ENCODE assay signal across 19 cellular contexts in genomic region chr4:47703964-47704363, GRCh38.
DNase-seq lines count a peak whose midpoint lies in the region; ATAC-seq and TF ChIP-seq lines count a peak whose summit lies in the region.
"Had no signal": no experiment of that assay in that cellular context is flagged by ENCODE, and none has a peak within 500 bp of the region (broad histone marks: within the 10 kb centered on the region; RNA-seq: fewer than 3 reads in every experiment).

No MANE protein-coding gene starts in this region.

- H3K9ac ChIP-seq in endodermal cell (ENCODE audit: extremely low read depth, low read length, poor library complexity, severe bottlenecking) = no peak overlapping the region

- no peaks in the 10 kb centered on the region for H3K79me2 ChIP-seq in GM23338 (replicated peaks; ENCODE audit: insufficient read depth)

- TF ChIP-seq CTCF in GM23338 (conservative IDR thresholded peaks at IDR 0.05; ENCODE audit: low read depth in 2 of 2) (no peak), endodermal cell (conservative IDR thresholded peaks at IDR 0.05) (no peak)

- H3K4me2 ChIP-seq in GM23338 = no peak overlapping the region

- H3K27ac Mint-ChIP-seq in GM23338 (no peak overlapping the region), endodermal cell (no peak overlapping the region)
- peak overlapping the region in 1 of 10 donors; percentile 15 for H3K27ac Mint-ChIP-seq in naive thymus-derived CD8-positive, alpha-beta T cell
- H3K27ac Mint-ChIP-seq: activated CD4-positive, alpha-beta T cell treated with anti-CD3 and anti-CD28 coated beads, Interleukin-2, amount 10 ng/mL, durations not matched to agents 24 days and 14 days; activated naive CD4-positive, alpha-beta T cell treated with anti-CD3 and anti-CD28 coated beads for 36 hours; CD14-positive monocyte; H9; stimulated activated effector memory CD8-positive, alpha-beta T cell treated with anti-CD3 and anti-CD28 coated beads, Interleukin-12 subunit alpha, Interleukin-12 subunit beta, amount 100 ng/mL, for 72 hours; T-helper 17 cell had no signal

- H3K36me3 Mint-ChIP-seq in GM23338 (ENCODE audit: low read depth) (no peaks in the 10 kb centered on the region), endodermal cell (ENCODE audit: low read depth) (no peaks in the 10 kb centered on the region)
- H3K36me3 Mint-ChIP-seq in naive thymus-derived CD8-positive, alpha-beta T cell = no peaks in the 10 kb centered on the region
- H3K36me3 Mint-ChIP-seq: CD14-positive monocyte; stimulated activated effector memory CD8-positive, alpha-beta T cell treated with anti-CD3 and anti-CD28 coated beads, Interleukin-12 subunit alpha, Interleukin-12 subunit beta, amount 100 ng/mL, for 72 hours had no signal

- H3F3A ChIP-seq in GM23338 (replicated peaks; ENCODE audit: low read depth) = no peaks in the 10 kb centered on the region

- H3K4me3 ChIP-seq in GM23338 (no peak overlapping the region), endodermal cell (ENCODE audit: low read length) (no peak overlapping the region)
- H3K4me3 ChIP-seq: K562, spleen had no signal

- H3K9me3 ChIP-seq in endodermal cell (ENCODE audit: control insufficient read depth, low read length) = no peaks in the 10 kb centered on the region
- H3K9me3 ChIP-seq: heart right ventricle, spleen had no signal

- H3K27me3 Mint-ChIP-seq in GM23338 (ENCODE audit: insufficient read depth, low read depth, poor library complexity) (peaks cover 5% of the 10 kb centered on the region), endodermal cell (ENCODE audit: insufficient read depth) (peaks cover 1% of the 10 kb centered on the region)
- peaks cover 7 to 52% (median 19%) of the 10 kb centered on the region in 5 donors for H3K27me3 Mint-ChIP-seq in naive thymus-derived CD8-positive, alpha-beta T cell

- POLR2A ChIA-PET in naive thymus-derived CD8-positive, alpha-beta T cell (lab: Charles Lee) = no interaction called here

- WGBS in endodermal cell (ENCODE audit: insufficient coverage in 1 of 2, insufficient read length in 1 of 2), 2 experiments = 80 to 91% methylated on average over 1 to 7 of the region's 7 CpGs

- H3K4me1 Mint-ChIP-seq in GM23338 (peaks cover 7% of the 10 kb centered on the region; the same call in 2 of the 3 replicates), endodermal cell (peaks cover 12% of the 10 kb centered on the region)
- peaks cover 0 to 2% (median 0%) of the 10 kb centered on the region in 4 donors for H3K4me1 Mint-ChIP-seq in naive thymus-derived CD8-positive, alpha-beta T cell
- H3K4me1 Mint-ChIP-seq: activated CD4-positive, alpha-beta T cell treated with anti-CD3 and anti-CD28 coated beads, Interleukin-2, amount 10 ng/mL, durations not matched to agents 24 days and 14 days; stimulated activated effector memory CD8-positive, alpha-beta T cell treated with anti-CD3 and anti-CD28 coated beads, Interleukin-12 subunit alpha, Interleukin-12 subunit beta, amount 100 ng/mL, for 72 hours; T-helper 17 cell had no signal

- H3K27me3 ChIP-seq in GM23338 (ENCODE audit: insufficient read depth) (no peaks in the 10 kb centered on the region), endodermal cell (ENCODE audit: control insufficient read depth, insufficient read depth, low read length, poor library complexity, severe bottlenecking) (no peaks in the 10 kb centered on the region)

- no peaks in the 10 kb centered on the region for H3K4me1 ChIP-seq in GM23338 (ENCODE audit: insufficient read depth)
- H3K4me1 ChIP-seq in endodermal cell (ENCODE audit: control insufficient read depth, insufficient read depth, low read length) = no peaks in the 10 kb centered on the region
- H3K4me1 ChIP-seq: spleen had no signal

- ATAC-seq in GM23338 (no peak), left lobe of liver (peak; percentile 61)
- ATAC-seq in naive thymus-derived CD8-positive, alpha-beta T cell = no peak
- ATAC-seq in activated CD4-positive, CD25-positive, alpha-beta regulatory T cell treated with anti-CD3 and anti-CD28 coated beads, Interleukin-2, amount 50 U/mL, for 24 hours = no peak

- peak overlapping the region; percentile 6; the same call in 1 of the 2 replicates for H2AFZ ChIP-seq in GM23338

- H4K20me1 ChIP-seq in GM23338 (replicated peaks; ENCODE audit: insufficient read depth) = no peaks in the 10 kb centered on the region

- H3K9me3 Mint-ChIP-seq in GM23338 (no peaks in the 10 kb centered on the region), endodermal cell (no peaks in the 10 kb centered on the region)
- H3K9me3 Mint-ChIP-seq in naive thymus-derived CD8-positive, alpha-beta T cell = no peaks in the 10 kb centered on the region
- H3K9me3 Mint-ChIP-seq: activated CD4-positive, alpha-beta T cell treated with anti-CD3 and anti-CD28 coated beads, Interleukin-2, amount 10 ng/mL, durations not matched to agents 24 days and 14 days; activated naive CD4-positive, alpha-beta T cell treated with anti-CD3 and anti-CD28 coated beads for 36 hours; CD14-positive monocyte; H9; stimulated activated effector memory CD8-positive, alpha-beta T cell treated with anti-CD3 and anti-CD28 coated beads, Interleukin-12 subunit alpha, Interleukin-12 subunit beta, amount 100 ng/mL, for 72 hours had no signal

- H3K27ac ChIP-seq in GM23338 (ENCODE audit: low read depth) (no peak overlapping the region), endodermal cell (ENCODE audit: low read depth, low read length) (peak overlapping the region; percentile 40)
- H3K27ac ChIP-seq: heart right ventricle, spleen had no signal

- DNase-seq in GM23338 (ENCODE audit: low spot score) (no peak), endodermal cell (no peak), left lobe of liver (ENCODE audit: low spot score) (no peak), renal cortical epithelial cell (ENCODE audit: low read depth) (peak; percentile 99), NCI-H1930 (lab: John Stamatoyannopoulos, UW) (no peak), activated T-cell treated with anti-CD3 and anti-CD28 coated beads for 4 hours (no peak)
- no peak for DNase-seq in naive thymus-derived CD8-positive, alpha-beta T cell
- DNase-seq: NCI-H187 treated with DMSO at 0.1 percent for 48 hours, NCI-H2227 treated with DMSO at 0.1 percent for 48 hours, spleen, T-helper 17 cell had no signal

- H3K9me2 ChIP-seq in GM23338 (ENCODE audit: insufficient read depth) = no peaks in the 10 kb centered on the region

- no peaks in the 10 kb centered on the region for H3K36me3 ChIP-seq in GM23338 (ENCODE audit: insufficient read depth)
- H3K36me3 ChIP-seq in endodermal cell (ENCODE audit: control insufficient read depth, insufficient read depth, low read length) = no peaks in the 10 kb centered on the region
- H3K36me3 ChIP-seq: heart right ventricle, spleen had no signal

- H3K4me3 Mint-ChIP-seq in GM23338 = no peak overlapping the region
- H3K4me3 Mint-ChIP-seq in endodermal cell = no peak overlapping the region
- no peak overlapping the region for H3K4me3 Mint-ChIP-seq in naive thymus-derived CD8-positive, alpha-beta T cell
- H3K4me3 Mint-ChIP-seq: activated CD4-positive, alpha-beta T cell treated with anti-CD3 and anti-CD28 coated beads, Interleukin-2, amount 10 ng/mL, durations not matched to agents 24 days and 14 days; activated naive CD4-positive, alpha-beta T cell treated with anti-CD3 and anti-CD28 coated beads for 36 hours; CD14-positive monocyte; H9; stimulated activated effector memory CD8-positive, alpha-beta T cell treated with anti-CD3 and anti-CD28 coated beads, Interleukin-12 subunit alpha, Interleukin-12 subunit beta, amount 100 ng/mL, for 72 hours; T-helper 17 cell had no signal

TF ChIP-seq in GM23338, 12 proteins besides CTCF, POLR2A, EP300 and RAD21:
- no peak for TF ChIP-seq ZNF114 (CRISPR knock-in tag; IDR thresholded peaks at IDR 0.05)
- no peak for TF ChIP-seq CREB1 (CRISPR knock-in tag; IDR thresholded peaks at IDR 0.05; ENCODE audit: low read depth)
- TF ChIP-seq EZH2 (IDR thresholded peaks at IDR 0.05; ENCODE audit: low read depth, unreplicated experiment) = no peak
- TF ChIP-seq, protein P1, sequence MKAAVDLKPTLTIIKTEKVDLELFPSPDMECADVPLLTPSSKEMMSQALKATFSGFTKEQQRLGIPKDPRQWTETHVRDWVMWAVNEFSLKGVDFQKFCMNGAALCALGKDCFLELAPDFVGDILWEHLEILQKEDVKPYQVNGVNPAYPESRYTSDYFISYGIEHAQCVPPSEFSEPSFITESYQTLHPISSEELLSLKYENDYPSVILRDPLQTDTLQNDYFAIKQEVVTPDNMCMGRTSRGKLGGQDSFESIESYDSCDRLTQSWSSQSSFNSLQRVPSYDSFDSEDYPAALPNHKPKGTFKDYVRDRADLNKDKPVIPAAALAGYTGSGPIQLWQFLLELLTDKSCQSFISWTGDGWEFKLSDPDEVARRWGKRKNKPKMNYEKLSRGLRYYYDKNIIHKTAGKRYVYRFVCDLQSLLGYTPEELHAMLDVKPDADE (IDR thresholded peaks at IDR 0.05) = no peak
- TF ChIP-seq JUNB (IDR thresholded peaks at IDR 0.05; ENCODE audit: unreplicated experiment) = no peak
